Comparison of ENCODE assay signal across 15 cellular contexts in genomic region chr21:39581414-39581813, GRCh38. TPM values are rescaled to one million over a fixed set of nuclear protein-coding genes. Genes with fewer than 3 reads are reported as not detected.
DNase-seq lines count a peak whose midpoint lies in the region; ATAC-seq and TF ChIP-seq lines count a peak whose summit lies in the region.
"Had no signal": no experiment of that assay in that cellular context is flagged by ENCODE, and none has a peak within 500 bp of the region (broad histone marks: within the 10 kb centered on the region; RNA-seq: fewer than 3 reads in every experiment).

No MANE protein-coding gene starts in this region.

- CTCF ChIA-PET in PC-3 (lab: Charles Lee), result no interaction called here
- CTCF ChIA-PET in CD4-positive, alpha-beta T cell (lab: Charles Lee), result no interaction called here

- no peak overlapping the region for H2AFZ ChIP-seq in PC-3 (ENCODE audit: low read length)

- H3K27me3 ChIP-seq in H7 (ENCODE audit: control insufficient read depth, insufficient read depth, low read length), result no peaks in the 10 kb centered on the region
- peaks cover 9% of the 10 kb centered on the region; the same call in 1 of the 2 replicates for H3K27me3 ChIP-seq in PC-3 (ENCODE audit: low read length)
- H3K27me3 ChIP-seq in CD4-positive, alpha-beta T cell (ENCODE audit: control insufficient read depth, insufficient read depth, low read length), result no peaks in the 10 kb centered on the region

- BruUV-seq in PC-3 (replicated peaks; lab: Mats Ljungman, UMichigan), result no TSS peak

- peaks cover 8% of the 10 kb centered on the region for H3K27me3 Mint-ChIP-seq in osteocyte (ENCODE audit: unreplicated experiment)
- peaks cover 30% of the 10 kb centered on the region for H3K27me3 Mint-ChIP-seq in CD4-positive, alpha-beta T cell

- H3K4me1 ChIP-seq in PC-3 (ENCODE audit: insufficient read depth, low read length), result no peaks in the 10 kb centered on the region

- peak; percentile 32 for TF ChIP-seq CTCF in PC-3 (conservative IDR thresholded peaks at IDR 0.05; ENCODE audit: low read depth, low read length)
- TF ChIP-seq CTCF in osteocyte (IDR thresholded peaks at IDR 0.05), result no peak
- TF ChIP-seq CTCF in GM10266 (IDR thresholded peaks at IDR 0.05; ENCODE audit: control insufficient read depth, insufficient read depth, low read depth, missing control alignments), result no peak
- no peak for TF ChIP-seq CTCF in CD4-positive, alpha-beta T cell (IDR thresholded peaks at IDR 0.05)

- H3K36me3 ChIP-seq in H7 (replicated peaks; ENCODE audit: control insufficient read depth, insufficient read depth, low read length) (no peaks in the 10 kb centered on the region), PC-3 (ENCODE audit: low read depth, low read length) (no peaks in the 10 kb centered on the region)

- H3K36me3 Mint-ChIP-seq in osteocyte (ENCODE audit: unreplicated experiment), result no peaks in the 10 kb centered on the region
- no peaks in the 10 kb centered on the region for H3K36me3 Mint-ChIP-seq in CD4-positive, alpha-beta T cell (ENCODE audit: low read depth)

- H3K9me3 ChIP-seq in PC-3 (ENCODE audit: low read length), result no peaks in the 10 kb centered on the region
- no peaks in the 10 kb centered on the region for H3K9me3 ChIP-seq in CD4-positive, alpha-beta T cell (ENCODE audit: control insufficient read depth, low read length)

- no peaks in the 10 kb centered on the region for H3K9me3 Mint-ChIP-seq in osteocyte (ENCODE audit: unreplicated experiment)
- H3K9me3 Mint-ChIP-seq in CD4-positive, alpha-beta T cell, result peaks cover 4% of the 10 kb centered on the region

- ATAC-seq in PC-3, result no peak
- ATAC-seq in CD4-positive, alpha-beta T cell (ENCODE audit: poor library complexity), result no peak

- H3K4me1 Mint-ChIP-seq in osteocyte (ENCODE audit: unreplicated experiment), result no peaks in the 10 kb centered on the region
- H3K4me1 Mint-ChIP-seq in CD4-positive, alpha-beta T cell (ENCODE audit: low read depth), result no peaks in the 10 kb centered on the region

- H3K4me3 ChIP-seq in H7 (ENCODE audit: insufficient read depth, low read depth, low read length) (no peak overlapping the region), PC-3 (ENCODE audit: low read length) (no peak overlapping the region)

- H3K9ac ChIP-seq in PC-3 (ENCODE audit: low read length), result no peak overlapping the region

- H3K79me2 ChIP-seq in PC-3 (ENCODE audit: low read length), result no peaks in the 10 kb centered on the region

- no peak overlapping the region for H3K27ac ChIP-seq in PC-3 (ENCODE audit: low read length)
- no peak overlapping the region for H3K27ac ChIP-seq in CD4-positive, alpha-beta T cell (ENCODE audit: low read depth, low read length)
- H3K27ac ChIP-seq: RWPE1 had no signal

- no peak overlapping the region for H3K27ac Mint-ChIP-seq in osteocyte (ENCODE audit: unreplicated experiment)
- H3K27ac Mint-ChIP-seq in CD4-positive, alpha-beta T cell, result no peak overlapping the region

- no peak overlapping the region for H3K4me2 ChIP-seq in PC-3 (ENCODE audit: low read length)

- no peaks in the 10 kb centered on the region for H4K20me1 ChIP-seq in PC-3 (ENCODE audit: low read length)

- intact Hi-C loops in PC-3 (cut with micrococcal nuclease), result no loop called here
- intact Hi-C loops in CD4-positive, alpha-beta T cell (cut with DNase I, micrococcal nuclease), result no loop called here

- no peaks in the 10 kb centered on the region for H3F3A ChIP-seq in PC-3 (ENCODE audit: low read length, unreplicated experiment)

- no peak overlapping the region for H3K4me3 Mint-ChIP-seq in osteocyte (ENCODE audit: unreplicated experiment)
- H3K4me3 Mint-ChIP-seq in CD4-positive, alpha-beta T cell, result no peak overlapping the region

- POLR2A ChIA-PET in PC-3 (lab: Charles Lee; ENCODE audit: unreplicated experiment), result no interaction called here
- POLR2A ChIA-PET in CD4-positive, alpha-beta T cell (lab: Charles Lee), result no interaction called here

- no peaks in the 10 kb centered on the region for H3K9me2 ChIP-seq in PC-3 (replicated peaks; ENCODE audit: low read length)

- DNase-seq in H7, result peak; percentile 49
- DNase-seq in PC-3, result no peak
- DNase-seq in iPS DF 19.7 (ENCODE audit: low read depth, low spot score), result peak; percentile 35
- DNase-seq in osteocyte (ENCODE audit: extremely low spot score, unreplicated experiment), result peak; percentile 54
- no peak for DNase-seq in GM10266 (ENCODE audit: extremely low spot score)
- no peak for DNase-seq in CD4-positive, alpha-beta T cell
- no peak for DNase-seq in hepatic stellate cell (ENCODE audit: low spot score)
- DNase-seq: DMS 273 treated with DMSO at 0.1 percent for 48 hours, EL, NCI-H1436, NCI-H2029, NCI-H2171, NCI-H446 treated with DMSO at 0.1 percent for 48 hours, NCI-H748 treated with DMSO at 0.1 percent for 48 hours had no signal

RNA-seq across cellular contexts. Expression of gene B3GALT5, which starts 31.3 kb away (rescaled TPM):
- total RNA-seq in H7 (2014; rRNA removed; shearing (Covaris generic)), result 3.7 and 5.7 TPM in 2 replicates
- 0.58 and 1.5 TPM in 2 replicates for total RNA-seq in PC-3 (2014; rRNA removed)
- total RNA-seq in osteocyte, result not detected in 2 replicates
- total RNA-seq in CD4-positive, alpha-beta T cell, result not detected

Comparison
In these comparisons a context has a peak if more than half of its experiments do, and no peak if none do; other contexts are left out.
1. DNase-seq: peak in H7 (single experiment), iPS DF 19.7 (single experiment) and osteocyte (single experiment); none in PC-3 (single experiment), GM10266 (single experiment), CD4-positive, alpha-beta T cell (0 of 10) and hepatic stellate cell (single experiment).